In the genomic region with DNA sequence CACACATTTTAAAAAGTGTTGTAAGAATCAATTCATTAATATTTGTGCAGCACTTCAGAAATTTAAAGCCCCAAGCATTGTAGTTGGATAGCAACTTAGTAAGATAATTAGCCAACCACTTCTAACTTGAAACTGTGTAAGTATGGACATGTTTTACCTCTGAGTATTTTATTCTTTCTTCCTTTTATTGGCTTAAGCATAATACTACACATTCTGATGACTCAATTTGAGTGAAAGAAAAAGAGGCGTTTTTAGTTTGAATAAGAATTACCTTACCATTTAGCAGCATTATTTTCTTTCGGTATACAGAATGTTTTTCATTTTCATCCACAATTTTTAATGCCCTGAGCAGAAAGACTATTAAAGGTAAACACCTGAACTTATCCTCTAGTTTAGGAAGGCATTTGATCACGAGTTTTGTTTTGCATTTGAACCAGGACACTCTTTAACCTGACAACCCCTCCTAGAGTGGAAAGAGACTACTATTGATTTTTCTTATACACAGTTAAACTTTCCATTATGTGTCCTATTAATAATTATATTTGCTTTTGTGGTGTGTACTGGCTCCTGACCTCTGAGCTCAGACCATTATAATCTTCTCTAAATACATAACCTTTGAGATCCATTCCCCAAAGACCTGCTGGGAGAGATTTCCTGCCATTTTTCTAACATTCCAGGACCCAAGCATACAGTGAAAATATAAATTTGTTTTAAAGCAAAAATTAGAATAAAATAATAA, we compare ENCODE assay signal across 21 cellular contexts. TPM values are rescaled to one million over a fixed set of nuclear protein-coding genes. Genes with fewer than 3 reads are reported as not detected.
"Had no signal": no experiment of that assay in that cellular context is flagged by ENCODE, and none has a peak within 500 bp of the region (broad histone marks: within the 10 kb centered on the region; RNA-seq: fewer than 3 reads in every experiment).

No MANE protein-coding gene starts in this region.

- H3K4me1 ChIP-seq: lower lobe of right lung, tibial nerve, uterus had no signal

- H3K27ac ChIP-seq: esophagus squamous epithelium, lower lobe of right lung, neutrophil, tibial nerve, uterus had no signal

- H3K4me3 ChIP-seq: esophagus squamous epithelium, lower lobe of right lung, tibial nerve, uterus had no signal

- H3K9me3 ChIP-seq: esophagus squamous epithelium, lower lobe of right lung, neutrophil, tibial nerve, uterus had no signal

- H3K4me3 Mint-ChIP-seq: activated CD4-positive, alpha-beta T cell treated with anti-CD3 and anti-CD28 coated beads, Interleukin-2, amount 10 ng/mL, durations not matched to agents 24 days and 14 days; activated CD8-positive, alpha-beta T cell treated with anti-CD3 and anti-CD28 coated beads for 36 hours; activated naive CD8-positive, alpha-beta T cell treated with anti-CD3 and anti-CD28 coated beads, Interleukin-2, amount 10 ng/mL, durations not matched to agents 7 days and 5 days; brain; natural killer cell; T-helper 1 cell treated with Interleukin-12 subunit alpha and Interleukin-12 subunit beta and Interleukin-4 antibody, amounts not matched to agents 30 μg/mL and 1 μg/mL, for 36 hours had no signal

- H3K36me3 ChIP-seq: esophagus squamous epithelium, lower lobe of right lung, neutrophil, tibial nerve, uterus had no signal

- ATAC-seq: activated CD8-positive, alpha-beta T cell treated with anti-CD3 and anti-CD28 coated beads for 36 hours; lower lobe of right lung; natural killer cell had no signal

- DNase-seq: activated CD4-positive, alpha-beta T cell treated with anti-CD3 and anti-CD28 coated beads, Interleukin-2, amount 10 ng/mL, durations not matched to agents 24 days and 14 days; activated CD8-positive, alpha-beta T cell treated with anti-CD3 and anti-CD28 coated beads for 36 hours; activated naive CD4-positive, alpha-beta T cell treated with Interleukin-2 at 50 U/mL for 16 hours; activated naive CD8-positive, alpha-beta T cell treated with anti-CD3 and anti-CD28 coated beads, Interleukin-2, amount 10 ng/mL, durations not matched to agents 7 days and 5 days; activated T-cell treated with anti-CD3 and anti-CD28 coated beads, Interleukin-2, amount 50 U/mL, for 1 hour; anterior cingulate cortex; effector CD4-positive, alpha-beta T cell; esophagus squamous epithelium; lower lobe of right lung; natural killer cell; stimulated activated CD4-positive, alpha-beta T cell treated with anti-CD3 and anti-CD28 coated beads, Interleukin-12 subunit alpha, Interleukin-12 subunit beta, amount 100 ng/mL, for 4 hours; stimulated activated CD4-positive, alpha-beta T cell treated with anti-CD3 and anti-CD28 coated beads, Interleukin-1b, Interleukin-23, amount 100 ng/mL, for 48 hours; stimulated activated naive CD4-positive, alpha-beta T cell treated with Interleukin-2 at 50 U/mL for 16 hours; substantia nigra; uterus had no signal

- H3K27ac Mint-ChIP-seq: activated CD4-positive, alpha-beta T cell treated with anti-CD3 and anti-CD28 coated beads, Interleukin-2, amount 10 ng/mL, durations not matched to agents 24 days and 14 days; activated CD8-positive, alpha-beta T cell treated with anti-CD3 and anti-CD28 coated beads for 36 hours; activated naive CD8-positive, alpha-beta T cell treated with anti-CD3 and anti-CD28 coated beads, Interleukin-2, amount 10 ng/mL, durations not matched to agents 7 days and 5 days; activated T-helper 2 cell treated with anti-CD3 and anti-CD28 coated beads, Interferon-gamma antibody, Interleukin-2, Interleukin-4, amounts not matched to agents 10 μg/mL and 5 μg/mL and 100 μg/mL, durations not matched to agents 14 hours and 24 hours and 36 hours; brain; natural killer cell; T-helper 1 cell treated with Interleukin-12 subunit alpha and Interleukin-12 subunit beta and Interleukin-4 antibody, amounts not matched to agents 30 μg/mL and 1 μg/mL, for 36 hours had no signal

- H3K4me1 Mint-ChIP-seq: activated CD4-positive, alpha-beta T cell treated with anti-CD3 and anti-CD28 coated beads, Interleukin-2, amount 10 ng/mL, durations not matched to agents 24 days and 14 days; activated naive CD8-positive, alpha-beta T cell treated with anti-CD3 and anti-CD28 coated beads, Interleukin-2, amount 10 ng/mL, durations not matched to agents 7 days and 5 days; natural killer cell had no signal

- H3K36me3 Mint-ChIP-seq: activated naive CD8-positive, alpha-beta T cell treated with anti-CD3 and anti-CD28 coated beads, Interleukin-2, amount 10 ng/mL, durations not matched to agents 7 days and 5 days; brain; natural killer cell had no signal

- H3K9me3 Mint-ChIP-seq: activated CD4-positive, alpha-beta T cell treated with anti-CD3 and anti-CD28 coated beads, Interleukin-2, amount 10 ng/mL, durations not matched to agents 24 days and 14 days; activated CD8-positive, alpha-beta T cell treated with anti-CD3 and anti-CD28 coated beads for 36 hours; activated naive CD8-positive, alpha-beta T cell treated with anti-CD3 and anti-CD28 coated beads, Interleukin-2, amount 10 ng/mL, durations not matched to agents 7 days and 5 days; activated T-helper 2 cell treated with anti-CD3 and anti-CD28 coated beads, Interferon-gamma antibody, Interleukin-2, Interleukin-4, amounts not matched to agents 10 μg/mL and 5 μg/mL and 100 μg/mL, durations not matched to agents 14 hours and 24 hours and 36 hours; brain; natural killer cell; T-helper 1 cell treated with Interleukin-12 subunit alpha and Interleukin-12 subunit beta and Interleukin-4 antibody, amounts not matched to agents 30 μg/mL and 1 μg/mL, for 36 hours had no signal

RNA-seq across cellular contexts. Expression of a gene that starts 9.2 kb away (rescaled TPM):
- total RNA-seq: activated CD4-positive, alpha-beta T cell treated with anti-CD3 and anti-CD28 coated beads, Interleukin-2, amount 10 ng/mL, durations not matched to agents 24 days and 14 days; activated CD8-positive, alpha-beta T cell treated with anti-CD3 and anti-CD28 coated beads for 36 hours; activated naive CD8-positive, alpha-beta T cell treated with anti-CD3 and anti-CD28 coated beads, Interleukin-2, amount 10 ng/mL, durations not matched to agents 7 days and 5 days; activated T-helper 2 cell treated with anti-CD3 and anti-CD28 coated beads, Interferon-gamma antibody, Interleukin-2, Interleukin-4, amounts not matched to agents 10 μg/mL and 5 μg/mL and 100 μg/mL, durations not matched to agents 14 hours and 24 hours and 36 hours; esophagus squamous epithelium; lower lobe of right lung; natural killer cell; renal cortical epithelial cell; tibial nerve; uterus had no signal
